Comparison of ENCODE assay signal across 2 cellular contexts in the genomic region with DNA sequence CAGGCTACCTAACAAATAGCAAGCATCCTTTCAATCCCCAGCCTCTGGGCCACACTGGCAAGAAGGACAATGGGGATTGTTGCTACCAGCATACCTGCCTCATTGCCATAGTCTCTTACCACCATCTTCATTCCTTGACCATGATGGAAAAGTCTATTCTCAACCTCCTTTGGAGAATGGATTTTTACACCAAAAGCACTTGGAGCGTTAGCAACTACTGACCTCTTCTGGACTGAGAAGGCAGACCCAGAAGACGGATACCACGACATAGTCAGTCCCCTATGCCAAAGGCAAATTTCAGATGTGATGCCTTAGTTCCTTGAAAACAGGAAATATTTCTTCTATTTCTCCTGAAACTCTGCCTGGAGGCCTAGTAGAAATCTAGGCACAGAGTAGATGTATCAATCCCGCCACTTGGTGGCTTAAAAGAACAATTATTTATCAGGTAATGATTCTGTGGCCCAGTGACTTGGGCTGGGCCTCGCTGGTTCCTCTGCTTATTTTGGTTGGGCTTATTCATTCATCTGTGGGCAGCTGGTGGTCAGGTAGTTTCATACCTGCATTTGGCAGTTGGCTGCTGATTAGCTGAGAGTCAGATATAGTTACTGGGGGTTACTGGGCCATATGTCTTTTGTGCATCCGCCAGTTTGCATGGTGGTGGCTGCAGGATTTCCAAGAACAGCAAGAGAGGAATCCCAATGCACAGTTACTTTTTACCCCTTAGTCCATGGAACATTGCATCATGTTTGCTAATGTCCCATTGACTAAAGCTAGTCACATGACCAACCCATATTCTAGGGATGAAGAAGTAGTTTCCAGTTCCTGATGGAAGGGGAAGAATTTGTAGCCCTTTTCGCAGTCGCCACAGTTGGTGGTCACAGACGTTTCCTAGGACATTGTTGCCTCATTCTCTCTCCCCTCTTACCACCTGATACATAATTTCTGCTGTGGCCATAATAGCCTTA.
TF ChIP-seq lines count a peak whose summit lies in the region.

No MANE protein-coding gene starts in this region.

TF ChIP-seq in SK-N-SH, 30 proteins besides CTCF, POLR2A, EP300 and RAD21 (continued from another document):
- TF ChIP-seq, protein P1, sequence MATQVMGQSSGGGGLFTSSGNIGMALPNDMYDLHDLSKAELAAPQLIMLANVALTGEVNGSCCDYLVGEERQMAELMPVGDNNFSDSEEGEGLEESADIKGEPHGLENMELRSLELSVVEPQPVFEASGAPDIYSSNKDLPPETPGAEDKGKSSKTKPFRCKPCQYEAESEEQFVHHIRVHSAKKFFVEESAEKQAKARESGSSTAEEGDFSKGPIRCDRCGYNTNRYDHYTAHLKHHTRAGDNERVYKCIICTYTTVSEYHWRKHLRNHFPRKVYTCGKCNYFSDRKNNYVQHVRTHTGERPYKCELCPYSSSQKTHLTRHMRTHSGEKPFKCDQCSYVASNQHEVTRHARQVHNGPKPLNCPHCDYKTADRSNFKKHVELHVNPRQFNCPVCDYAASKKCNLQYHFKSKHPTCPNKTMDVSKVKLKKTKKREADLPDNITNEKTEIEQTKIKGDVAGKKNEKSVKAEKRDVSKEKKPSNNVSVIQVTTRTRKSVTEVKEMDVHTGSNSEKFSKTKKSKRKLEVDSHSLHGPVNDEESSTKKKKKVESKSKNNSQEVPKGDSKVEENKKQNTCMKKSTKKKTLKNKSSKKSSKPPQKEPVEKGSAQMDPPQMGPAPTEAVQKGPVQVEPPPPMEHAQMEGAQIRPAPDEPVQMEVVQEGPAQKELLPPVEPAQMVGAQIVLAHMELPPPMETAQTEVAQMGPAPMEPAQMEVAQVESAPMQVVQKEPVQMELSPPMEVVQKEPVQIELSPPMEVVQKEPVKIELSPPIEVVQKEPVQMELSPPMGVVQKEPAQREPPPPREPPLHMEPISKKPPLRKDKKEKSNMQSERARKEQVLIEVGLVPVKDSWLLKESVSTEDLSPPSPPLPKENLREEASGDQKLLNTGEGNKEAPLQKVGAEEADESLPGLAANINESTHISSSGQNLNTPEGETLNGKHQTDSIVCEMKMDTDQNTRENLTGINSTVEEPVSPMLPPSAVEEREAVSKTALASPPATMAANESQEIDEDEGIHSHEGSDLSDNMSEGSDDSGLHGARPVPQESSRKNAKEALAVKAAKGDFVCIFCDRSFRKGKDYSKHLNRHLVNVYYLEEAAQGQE (IDR thresholded peaks at IDR 0.05; ENCODE audit: low read depth, low read length), result no peak
- TF ChIP-seq YY1 (IDR thresholded peaks at IDR 0.05; ENCODE audit: low read depth), result no peak
- TF ChIP-seq FOSL2 (IDR thresholded peaks at IDR 0.05; ENCODE audit: borderline replicate concordance, low read depth), result no peak
- no peak for TF ChIP-seq ELF1 (IDR thresholded peaks at IDR 0.05)
- TF ChIP-seq MXI1 (IDR thresholded peaks at IDR 0.05; ENCODE audit: low read depth, low read length), result no peak
- no peak for TF ChIP-seq FOXM1 (IDR thresholded peaks at IDR 0.05; ENCODE audit: low read depth)
- TF ChIP-seq, protein P2, sequence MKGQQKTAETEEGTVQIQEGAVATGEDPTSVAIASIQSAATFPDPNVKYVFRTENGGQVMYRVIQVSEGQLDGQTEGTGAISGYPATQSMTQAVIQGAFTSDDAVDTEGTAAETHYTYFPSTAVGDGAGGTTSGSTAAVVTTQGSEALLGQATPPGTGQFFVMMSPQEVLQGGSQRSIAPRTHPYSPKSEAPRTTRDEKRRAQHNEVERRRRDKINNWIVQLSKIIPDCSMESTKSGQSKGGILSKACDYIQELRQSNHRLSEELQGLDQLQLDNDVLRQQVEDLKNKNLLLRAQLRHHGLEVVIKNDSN (IDR thresholded peaks at IDR 0.05; ENCODE audit: borderline replicate concordance, low read depth), result no peak
- no peak for TF ChIP-seq POLR2AphosphoS5 (IDR thresholded peaks at IDR 0.05; ENCODE audit: low read depth, low read length)
- TF ChIP-seq FOXJ3 (CRISPR knock-in tag; IDR thresholded peaks at IDR 0.05), result no peak
- TF ChIP-seq, protein P3, sequence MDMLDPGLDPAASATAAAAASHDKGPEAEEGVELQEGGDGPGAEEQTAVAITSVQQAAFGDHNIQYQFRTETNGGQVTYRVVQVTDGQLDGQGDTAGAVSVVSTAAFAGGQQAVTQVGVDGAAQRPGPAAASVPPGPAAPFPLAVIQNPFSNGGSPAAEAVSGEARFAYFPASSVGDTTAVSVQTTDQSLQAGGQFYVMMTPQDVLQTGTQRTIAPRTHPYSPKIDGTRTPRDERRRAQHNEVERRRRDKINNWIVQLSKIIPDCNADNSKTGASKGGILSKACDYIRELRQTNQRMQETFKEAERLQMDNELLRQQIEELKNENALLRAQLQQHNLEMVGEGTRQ (IDR thresholded peaks at IDR 0.05; ENCODE audit: borderline replicate concordance, low read depth, low read length), result no peak
- no peak for TF ChIP-seq NRF1 (IDR thresholded peaks at IDR 0.05; ENCODE audit: low read depth, low read length)
- no peak for TF ChIP-seq RXRA (IDR thresholded peaks at IDR 0.05; ENCODE audit: borderline replicate concordance, low read depth)
- TF ChIP-seq, protein P4, sequence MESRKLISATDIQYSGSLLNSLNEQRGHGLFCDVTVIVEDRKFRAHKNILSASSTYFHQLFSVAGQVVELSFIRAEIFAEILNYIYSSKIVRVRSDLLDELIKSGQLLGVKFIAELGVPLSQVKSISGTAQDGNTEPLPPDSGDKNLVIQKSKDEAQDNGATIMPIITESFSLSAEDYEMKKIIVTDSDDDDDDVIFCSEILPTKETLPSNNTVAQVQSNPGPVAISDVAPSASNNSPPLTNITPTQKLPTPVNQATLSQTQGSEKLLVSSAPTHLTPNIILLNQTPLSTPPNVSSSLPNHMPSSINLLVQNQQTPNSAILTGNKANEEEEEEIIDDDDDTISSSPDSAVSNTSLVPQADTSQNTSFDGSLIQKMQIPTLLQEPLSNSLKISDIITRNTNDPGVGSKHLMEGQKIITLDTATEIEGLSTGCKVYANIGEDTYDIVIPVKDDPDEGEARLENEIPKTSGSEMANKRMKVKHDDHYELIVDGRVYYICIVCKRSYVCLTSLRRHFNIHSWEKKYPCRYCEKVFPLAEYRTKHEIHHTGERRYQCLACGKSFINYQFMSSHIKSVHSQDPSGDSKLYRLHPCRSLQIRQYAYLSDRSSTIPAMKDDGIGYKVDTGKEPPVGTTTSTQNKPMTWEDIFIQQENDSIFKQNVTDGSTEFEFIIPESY (IDR thresholded peaks at IDR 0.05; ENCODE audit: borderline replicate concordance, low read depth), result no peak
- TF ChIP-seq PBX3 (IDR thresholded peaks at IDR 0.05), result no peak
- no peak for TF ChIP-seq RFX5 (IDR thresholded peaks at IDR 0.05; ENCODE audit: low read length)
- no peak for TF ChIP-seq SIN3A (IDR thresholded peaks at IDR 0.05; ENCODE audit: borderline replicate concordance, low read depth, low read length)

TF ChIP-seq in SK-N-SH treated with all-trans-retinoic acid at 6 μM for 48 hours, 23 proteins besides CTCF, POLR2A, EP300 and RAD21 (continued from another document):
- TF ChIP-seq PATZ1 (CRISPR knock-in tag; IDR thresholded peaks at IDR 0.05; ENCODE audit: borderline replicate concordance), result no peak
- no peak for TF ChIP-seq OSR1 (CRISPR knock-in tag; IDR thresholded peaks at IDR 0.05)
- no peak for TF ChIP-seq GLIS3 (CRISPR knock-in tag; IDR thresholded peaks at IDR 0.05)
